8 cellular contexts compared by ENCODE assay signal in genomic region chr19:10695401-10696398, GRCh38. TPM values are rescaled to one million over a fixed set of nuclear protein-coding genes. Genes with fewer than 3 reads are reported as not detected.
DNase-seq lines count a peak whose midpoint lies in the region; ATAC-seq, FAIRE-seq and TF ChIP-seq lines count a peak whose summit lies in the region.

No MANE protein-coding gene starts in this region.

- peaks cover 19% of the 10 kb centered on the region; the same call in 1 of the 2 replicates for H4K20me1 ChIP-seq in HepG2 (ENCODE audit: insufficient read depth, low read length)

- TF ChIP-seq EP300 in HepG2 (IDR thresholded peaks at IDR 0.05; ENCODE audit: low read depth in 2 of 2, low read length in 2 of 2): no peak
- TF ChIP-seq EP300 in HepG2 (CRISPR knock-in tag; IDR thresholded peaks at IDR 0.05; ENCODE audit: borderline replicate concordance): no peak

- H3K4me1 ChIP-seq in HepG2 (ENCODE audit: insufficient read depth, low read length): peaks cover 19% of the 10 kb centered on the region

- no TSS peak for BruUV-seq in HepG2 (replicated peaks; lab: Mats Ljungman, UMichigan)

- CTCF ChIA-PET in HepG2 (lab: Yijun Ruan, JAX; ENCODE audit: low intra/inter-chr PET ratio, low total read pairs): no interaction called here

- H2AFZ ChIP-seq in HepG2 (ENCODE audit: low read length): no peak overlapping the region

- in situ Hi-C loops in HepG2 (cut with HindIII; ENCODE audit: extremely low pct_ligation_motif_present, low pct_unique_long_range_greater_than_20kb): no loop called here

- ATAC-seq in GM18505 (IDR thresholded peaks at IDR 0.05; ENCODE audit: unreplicated experiment) (peak; percentile 76), HG03460 (IDR thresholded peaks at IDR 0.05; ENCODE audit: unreplicated experiment) (peak; percentile 67), HepG2 (peak; percentile 91)

- TF ChIP-seq POLR2A in GM18505 (IDR thresholded peaks at IDR 0.05; ENCODE audit: borderline replicate concordance, extremely low read depth, insufficient read depth, insufficient read length): no peak
- TF ChIP-seq POLR2A in HepG2 (IDR thresholded peaks at IDR 0.05; ENCODE audit: insufficient read depth in 1 of 2, low read depth in 2 of 2, low read length in 2 of 2): no peak

- TF ChIP-seq CTCF in HepG2 (CRISPR knock-in tag; IDR thresholded peaks at IDR 0.05): peak; percentile 48

- DNase-seq in NCI-H748 (lab: John Stamatoyannopoulos, UW; ENCODE audit: unreplicated experiment) (peak; percentile 96), dermis blood vessel endothelial cell (peak; percentile 98), HepG2 (ENCODE audit: low spot score) (peak; percentile 84), AML-193 (lab: John Stamatoyannopoulos, UW) (no peak)
- peak; percentile 92 to 93 for DNase-seq in activated CD4-positive, alpha-beta T cell treated with anti-CD3 and anti-CD28 coated beads, Interleukin-2, amount 50 U/mL, for 48 hours
- peak; percentile 89 for DNase-seq in stimulated activated CD4-positive, alpha-beta T cell treated with anti-CD3 and anti-CD28 coated beads, Interleukin-4, amount 100 ng/mL, for 24 hours

- no peak for TF ChIP-seq RAD21 in HepG2 (CRISPR knock-in tag; IDR thresholded peaks at IDR 0.05)

- 47% methylated on average over 54 of the region's 59 CpGs for WGBS in HepG2 (ENCODE audit: low lambda C conversion rate)

- peak; percentile 56 for FAIRE-seq in HepG2 (lab: Jason Lieb, UNC)

- peak overlapping the region; percentile 51 for H3K4me2 ChIP-seq in HepG2 (ENCODE audit: low read depth, low read length)

- peak overlapping the region in 1 of 3 experiments; percentile 18; a peak in 1 of 6 replicates for H3K4me3 ChIP-seq in HepG2 (replicated peaks in 1 of 3; ENCODE audit: insufficient read depth in 1 of 3, low read depth in 2 of 3, low read length in 3 of 3)

- H3K9ac ChIP-seq in HepG2 (ENCODE audit: insufficient read depth, low read depth, low read length): no peak overlapping the region

- H3K27ac ChIP-seq in HepG2 (ENCODE audit: extremely low read length, insufficient read depth, low read length): no peak overlapping the region

- intact Hi-C loops in HepG2 (cut with micrococcal nuclease; ENCODE audit: unreplicated experiment): loop anchor here (5.0 kb wide), 1 partner anchor 223 kb away; no protein-coding TSS in a partner anchor

- peaks cover 8 to 18% of the 10 kb centered on the region in 2 experiments; a peak in 4 of 5 replicates for H3K36me3 ChIP-seq in HepG2 (replicated peaks in 1 of 2; ENCODE audit: control insufficient read depth in 1 of 2, insufficient read depth in 2 of 2, low read length in 2 of 2)

- no peaks in the 10 kb centered on the region for H3K79me2 ChIP-seq in HepG2 (ENCODE audit: insufficient read depth, low read length)

- POLR2A ChIA-PET in HepG2 (lab: Yijun Ruan, JAX): interaction anchor here (1.0 to 1.2 kb wide), 2 partner anchors 22 to 140 kb away, joined by 3 to 5 read pairs; partner anchors contain the start of gene DNM2

- peaks cover 0 to 3% of the 10 kb centered on the region in 2 experiments; a peak in 1 of 5 replicates for H3K27me3 ChIP-seq in HepG2 (ENCODE audit: control insufficient read depth in 1 of 2, insufficient read depth in 2 of 2, low read length in 2 of 2)

- H3K9me3 ChIP-seq in HepG2 (ENCODE audit: low read length): no peaks in the 10 kb centered on the region

TF ChIP-seq in HepG2, 621 proteins besides CTCF, POLR2A, EP300 and RAD21 (continues in another document):
- TF ChIP-seq ZNF510 (CRISPR knock-in tag; IDR thresholded peaks at IDR 0.05; ENCODE audit: low read depth) (peak; percentile 74; the same call in 1 of the 2 replicates), TARDBP (CRISPR knock-in tag; IDR thresholded peaks at IDR 0.05) (peak; percentile 58; the same call in 1 of the 2 replicates), XBP1 (CRISPR knock-in tag; IDR thresholded peaks at IDR 0.05) (peak; percentile 90; the same call in 1 of the 2 replicates), MAFF (IDR thresholded peaks at IDR 0.05; ENCODE audit: low read depth, low read length) (no peak), ZNF10 (CRISPR knock-in tag; IDR thresholded peaks at IDR 0.05; ENCODE audit: borderline replicate concordance, low read depth) (no peak)

RNA-seq across cellular contexts. Expression of gene QTRT1, which starts 5.5 kb away (rescaled TPM):
- 23.1 and 26.4 TPM in 2 replicates for total RNA-seq in dermis blood vessel endothelial cell
- total RNA-seq in HepG2 (2016; rRNA removed; fragmentation: Illumina TruSeq; extraction: Trizol): 33.0 and 38.6 TPM in 2 replicates
- 19.1 and 20.1 TPM in 2 replicates for total RNA-seq in HepG2 (2016; cell fraction: cytosol; rRNA removed; fragmentation: Illumina TruSeq; extraction: Trizol; ENCODE audit: low read depth)
- total RNA-seq in HepG2 (2016; cell fraction: insoluble cytoplasmic fraction; rRNA removed; fragmentation: Illumina TruSeq; extraction: Trizol): 36.0 and 39.4 TPM in 2 replicates
- 12.2 and 12.9 TPM in 2 replicates for total RNA-seq in HepG2 (2016; cell fraction: membrane; rRNA removed; fragmentation: Illumina TruSeq; extraction: Trizol)
- 31.9 and 35.0 TPM in 2 replicates for total RNA-seq in HepG2 (2016; cell fraction: nucleus; rRNA removed; fragmentation: Illumina TruSeq; extraction: Trizol)
- polyA plus RNA-seq in HepG2 (2011; rRNA removed): 41.6 and 55.6 TPM in 2 replicates
- 25.8 and 39.0 TPM in 2 replicates for polyA plus RNA-seq in HepG2 (2011; cell fraction: cytosol; rRNA removed)
- 270 and 290 TPM in 2 replicates for polyA plus RNA-seq in HepG2 (2011; cell fraction: nucleus; rRNA removed)
- 27.7 and 35.3 TPM in 2 replicates for polyA plus RNA-seq in HepG2 (2012)
- polyA plus RNA-seq in HepG2 (2016; cell fraction: cytosol; fragmentation: Illumina TruSeq; extraction: Trizol; ENCODE audit: low read depth): 11.2 and 12.9 TPM in 2 replicates
- polyA plus RNA-seq in HepG2 (2016; cell fraction: insoluble cytoplasmic fraction; fragmentation: Illumina TruSeq; extraction: Trizol; ENCODE audit: low read depth): 38.0 and 39.9 TPM in 2 replicates
- 12.7 and 13.2 TPM in 2 replicates for polyA plus RNA-seq in HepG2 (2016; cell fraction: membrane; fragmentation: Illumina TruSeq; extraction: Trizol; ENCODE audit: low read depth)
- 92.8 and 94.8 TPM in 2 replicates for polyA plus RNA-seq in HepG2 (2016; cell fraction: nucleus; fragmentation: Illumina TruSeq; extraction: Trizol; ENCODE audit: insufficient read depth, low read depth)
- 26.7 and 36.3 TPM in 2 replicates for polyA minus RNA-seq in HepG2 (2011; rRNA and poly(A)+ RNA removed; ENCODE audit: low replicate concordance)
- 8.2 and 12.2 TPM in 2 replicates for polyA minus RNA-seq in HepG2 (2011; cell fraction: cytosol; rRNA and poly(A)+ RNA removed)
- 15.5 and 18.7 TPM in 2 replicates for polyA minus RNA-seq in HepG2 (2011; cell fraction: nucleus; rRNA and poly(A)+ RNA removed)

RNA-seq across cellular contexts. Expression of gene DNM2, which starts 22.2 kb away (rescaled TPM):
- 118 and 185 TPM in 2 replicates for total RNA-seq in dermis blood vessel endothelial cell
- total RNA-seq in HepG2 (2016; rRNA removed; fragmentation: Illumina TruSeq; extraction: Trizol): 41.7 and 48.2 TPM in 2 replicates
- 19.9 and 21.9 TPM in 2 replicates for total RNA-seq in HepG2 (2016; cell fraction: cytosol; rRNA removed; fragmentation: Illumina TruSeq; extraction: Trizol; ENCODE audit: low read depth)
- 37.7 and 40.5 TPM in 2 replicates for total RNA-seq in HepG2 (2016; cell fraction: insoluble cytoplasmic fraction; rRNA removed; fragmentation: Illumina TruSeq; extraction: Trizol)
- total RNA-seq in HepG2 (2016; cell fraction: membrane; rRNA removed; fragmentation: Illumina TruSeq; extraction: Trizol): 29.4 and 31.2 TPM in 2 replicates
- 56.9 and 61.6 TPM in 2 replicates for total RNA-seq in HepG2 (2016; cell fraction: nucleus; rRNA removed; fragmentation: Illumina TruSeq; extraction: Trizol)
- polyA plus RNA-seq in HepG2 (2011; rRNA removed): 59.8 and 67.0 TPM in 2 replicates
- polyA plus RNA-seq in HepG2 (2011; cell fraction: cytosol; rRNA removed): 29.1 and 41.0 TPM in 2 replicates
- 155 and 203 TPM in 2 replicates for polyA plus RNA-seq in HepG2 (2011; cell fraction: nucleus; rRNA removed)
- 44.2 and 57.9 TPM in 2 replicates for polyA plus RNA-seq in HepG2 (2012)
- 8.6 and 9.0 TPM in 2 replicates for polyA plus RNA-seq in HepG2 (2016; cell fraction: cytosol; fragmentation: Illumina TruSeq; extraction: Trizol; ENCODE audit: low read depth)
- 39.4 and 48.6 TPM in 2 replicates for polyA plus RNA-seq in HepG2 (2016; cell fraction: insoluble cytoplasmic fraction; fragmentation: Illumina TruSeq; extraction: Trizol; ENCODE audit: low read depth)
- polyA plus RNA-seq in HepG2 (2016; cell fraction: membrane; fragmentation: Illumina TruSeq; extraction: Trizol; ENCODE audit: low read depth): 18.1 and 20.6 TPM in 2 replicates
- 87.0 and 94.1 TPM in 2 replicates for polyA plus RNA-seq in HepG2 (2016; cell fraction: nucleus; fragmentation: Illumina TruSeq; extraction: Trizol; ENCODE audit: insufficient read depth, low read depth)
- 200 and 264 TPM in 2 replicates for polyA minus RNA-seq in HepG2 (2011; rRNA and poly(A)+ RNA removed; ENCODE audit: low replicate concordance)
- polyA minus RNA-seq in HepG2 (2011; cell fraction: cytosol; rRNA and poly(A)+ RNA removed): 44.4 and 50.0 TPM in 2 replicates
- 143 and 162 TPM in 2 replicates for polyA minus RNA-seq in HepG2 (2011; cell fraction: nucleus; rRNA and poly(A)+ RNA removed)

RNA-seq across cellular contexts. Expression of gene ILF3, which starts 41.6 kb away (rescaled TPM):
- total RNA-seq in dermis blood vessel endothelial cell: 85.8 and 190 TPM in 2 replicates
- total RNA-seq in HepG2 (2016; rRNA removed; fragmentation: Illumina TruSeq; extraction: Trizol): 120 and 127 TPM in 2 replicates
- total RNA-seq in HepG2 (2016; cell fraction: cytosol; rRNA removed; fragmentation: Illumina TruSeq; extraction: Trizol; ENCODE audit: low read depth): 19.6 and 21.2 TPM in 2 replicates
- 113 and 122 TPM in 2 replicates for total RNA-seq in HepG2 (2016; cell fraction: insoluble cytoplasmic fraction; rRNA removed; fragmentation: Illumina TruSeq; extraction: Trizol)
- 63.1 and 64.0 TPM in 2 replicates for total RNA-seq in HepG2 (2016; cell fraction: membrane; rRNA removed; fragmentation: Illumina TruSeq; extraction: Trizol)
- 133 and 160 TPM in 2 replicates for total RNA-seq in HepG2 (2016; cell fraction: nucleus; rRNA removed; fragmentation: Illumina TruSeq; extraction: Trizol)
- 173 and 195 TPM in 2 replicates for polyA plus RNA-seq in HepG2 (2011; rRNA removed)
- 59.6 and 75.2 TPM in 2 replicates for polyA plus RNA-seq in HepG2 (2011; cell fraction: cytosol; rRNA removed)
- 588 and 668 TPM in 2 replicates for polyA plus RNA-seq in HepG2 (2011; cell fraction: nucleus; rRNA removed)
- 153 and 159 TPM in 2 replicates for polyA plus RNA-seq in HepG2 (2012)
- polyA plus RNA-seq in HepG2 (2016; cell fraction: cytosol; fragmentation: Illumina TruSeq; extraction: Trizol; ENCODE audit: low read depth): 18.4 and 19.6 TPM in 2 replicates
- 178 and 216 TPM in 2 replicates for polyA plus RNA-seq in HepG2 (2016; cell fraction: insoluble cytoplasmic fraction; fragmentation: Illumina TruSeq; extraction: Trizol; ENCODE audit: low read depth)
- 54.0 and 61.1 TPM in 2 replicates for polyA plus RNA-seq in HepG2 (2016; cell fraction: membrane; fragmentation: Illumina TruSeq; extraction: Trizol; ENCODE audit: low read depth)
- polyA plus RNA-seq in HepG2 (2016; cell fraction: nucleus; fragmentation: Illumina TruSeq; extraction: Trizol; ENCODE audit: insufficient read depth, low read depth): 615 and 640 TPM in 2 replicates
- polyA minus RNA-seq in HepG2 (2011; rRNA and poly(A)+ RNA removed; ENCODE audit: low replicate concordance): 139 and 144 TPM in 2 replicates
- polyA minus RNA-seq in HepG2 (2011; cell fraction: cytosol; rRNA and poly(A)+ RNA removed): 65.3 and 73.2 TPM in 2 replicates
- polyA minus RNA-seq in HepG2 (2011; cell fraction: nucleus; rRNA and poly(A)+ RNA removed): 154 and 157 TPM in 2 replicates

Comparison
In these comparisons a context has a peak if more than half of its experiments do, and no peak if none do; other contexts are left out.
1. DNase-seq: peak in NCI-H748 (single experiment), activated CD4-positive, alpha-beta T cell treated with anti-CD3 and anti-CD28 coated beads, Interleukin-2, amount 50 U/mL, for 48 hours (2 of 2), dermis blood vessel endothelial cell (single experiment), HepG2 (single experiment) and stimulated activated CD4-positive, alpha-beta T cell treated with anti-CD3 and anti-CD28 coated beads, Interleukin-4, amount 100 ng/mL, for 24 hours (single experiment); none in AML-193 (0 of 2).
2. Peak in every context shown above with its lines, with median percentiles within 50 percentile points of each other: ATAC-seq.